In genomic region chr3:49804141-49805041, GRCh38 we compare ENCODE assay signal across 6 cellular contexts. TPM values are rescaled to one million over a fixed set of nuclear protein-coding genes. Genes with fewer than 3 reads are reported as not detected.
DNase-seq lines count a peak whose midpoint lies in the region; ATAC-seq and TF ChIP-seq lines count a peak whose summit lies in the region.

No MANE protein-coding gene starts in this region.

- no peak for ATAC-seq in activated CD4-positive, CD25-positive, alpha-beta regulatory T cell treated with anti-CD3 and anti-CD28 coated beads, Interleukin-2, amount 50 U/mL, for 24 hours

- peaks cover 0 to 55% (median 38%) of the 10 kb centered on the region in 4 donors for H3K4me1 ChIP-seq in sigmoid colon

- WGBS in sigmoid colon, 2 donors = 55 to 82% methylated on average over 26 of the region's 26 CpGs

- H3K9me3 ChIP-seq in KOPT-K1 (ENCODE audit: insufficient read depth, low read length, poor library complexity, severe bottlenecking) (no peaks in the 10 kb centered on the region), sigmoid colon (no peaks in the 10 kb centered on the region)

- TF ChIP-seq EP300 in sigmoid colon (IDR thresholded peaks at IDR 0.05) = no peak

- H3K27ac ChIP-seq in KOPT-K1 (ENCODE audit: low read depth, low read length, poor library complexity, severe bottlenecking) (peak overlapping the region; percentile 96), sigmoid colon (peak overlapping the region; percentile 88 to 95 (median 92))

- no peaks in the 10 kb centered on the region for H3K27me3 ChIP-seq in sigmoid colon

- DNase-seq in dermis blood vessel endothelial cell (peak; percentile 69), sigmoid colon (no peak), kidney glomerular epithelial cell (lab: John Stamatoyannopoulos, UW) (no peak), foreskin melanocyte (no peak)

- peak overlapping the region; percentile 57 to 86 (median 70) for H3K4me3 ChIP-seq in sigmoid colon

- no peak for TF ChIP-seq CTCF in sigmoid colon (IDR thresholded peaks at IDR 0.05)

- H3K36me3 ChIP-seq in KOPT-K1 (ENCODE audit: insufficient read depth, low read length) (peaks cover 7% of the 10 kb centered on the region; the same call in 1 of the 2 replicates), sigmoid colon (peaks cover under 1 to 8% (median 4%) of the 10 kb centered on the region in 4 donors)

- TF ChIP-seq POLR2A in sigmoid colon (IDR thresholded peaks at IDR 0.05) = no peak

- intact Hi-C loops in sigmoid colon (cut with DNase I) = no loop called here

RNA-seq across cellular contexts. Expression of gene INKA1, which starts 1.3 kb away (rescaled TPM):
- total RNA-seq in dermis blood vessel endothelial cell (14.0 and 28.8 TPM in 2 replicates), sigmoid colon (1 to 10 TPM in 3 of 4 donors, under 1 TPM in 1; 0.95 to 5.0 (median 4.1) TPM)
- 1 to 10 TPM in 1 of 3 donors, under 1 TPM in 1, not detected in 1; 0.60 to 3.5 TPM for polyA plus RNA-seq in sigmoid colon

RNA-seq across cellular contexts. Expression of gene CDHR4, which starts 4.7 kb away (rescaled TPM):
- total RNA-seq in dermis blood vessel endothelial cell (not detected in 2 replicates), sigmoid colon (1 to 10 TPM in 1 of 4 donors, under 1 TPM in 2, not detected in 1; 0.27 to 1.1 (median 0.99) TPM)
- under 1 TPM in 1 of 3 donors, not detected in 2; 0.16 TPM for polyA plus RNA-seq in sigmoid colon

RNA-seq across cellular contexts. Expression of gene UBA7, which starts 9.4 kb away (rescaled TPM):
- 44.2 and 58.5 TPM in 2 replicates for total RNA-seq in dermis blood vessel endothelial cell
- total RNA-seq in sigmoid colon = 10 to 100 TPM; 28.5 to 74.2 (median 55.7) TPM
- 10 to 100 TPM; 15.6 to 92.6 (median 22.9) TPM for polyA plus RNA-seq in sigmoid colon

RNA-seq across cellular contexts. Expression of gene IP6K1, which starts 18.0 kb away (rescaled TPM):
- total RNA-seq in dermis blood vessel endothelial cell = 57.3 and 89.1 TPM in 2 replicates
- 10 to 100 TPM; 29.1 to 37.1 (median 33.7) TPM for total RNA-seq in sigmoid colon
- polyA plus RNA-seq in sigmoid colon = 10 to 100 TPM; 13.8 to 27.1 (median 21.0) TPM

RNA-seq across cellular contexts. Expression of gene TRAIP, which starts 52.0 kb away (rescaled TPM):
- total RNA-seq in dermis blood vessel endothelial cell (2.0 and 3.9 TPM in 2 replicates), sigmoid colon (1 to 10 TPM in 3 of 4 donors, under 1 TPM in 1; 0.54 to 1.8 (median 1.6) TPM)
- 1 to 10 TPM; 1.2 to 7.1 (median 1.4) TPM for polyA plus RNA-seq in sigmoid colon
